Comparison of ENCODE assay signal across 16 cellular contexts in the genomic region with DNA sequence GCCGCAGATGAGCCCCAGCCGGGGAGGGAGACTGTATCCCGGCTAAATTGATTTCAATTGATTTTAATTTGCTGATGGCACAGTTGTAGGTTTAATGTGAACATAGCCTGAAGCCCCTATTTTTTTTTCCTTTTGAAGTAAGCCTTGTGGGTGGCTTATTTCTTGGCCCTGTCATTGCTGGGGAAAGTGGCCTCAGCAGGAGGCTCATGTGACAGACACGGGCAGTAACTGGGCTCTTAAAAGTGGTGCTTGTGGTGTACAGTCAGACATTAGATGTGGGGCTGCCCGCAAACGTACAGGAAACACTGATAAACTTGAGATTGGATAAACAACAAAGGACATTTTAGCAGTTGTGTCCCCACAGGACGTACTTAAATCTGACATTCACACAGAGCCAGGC.
A peak's percentile ranks its signal among the peaks of the same experiment; 100 is the strongest.
DNase-seq lines count a peak whose midpoint lies in the region; TF ChIP-seq lines count a peak whose summit lies in the region.
"Had no signal": no experiment of that assay in that cellular context is flagged by ENCODE, and none has a peak within 500 bp of the region (broad histone marks: within the 10 kb centered on the region; RNA-seq: fewer than 3 reads in every experiment).

No MANE protein-coding gene starts in this region.

- no peak overlapping the region for H3K27ac ChIP-seq in neural cell (ENCODE audit: low read length)
- no peak overlapping the region for H3K27ac ChIP-seq in CD4-positive, alpha-beta memory T cell (ENCODE audit: low read depth, low read length)
- H3K27ac ChIP-seq: KMS-11 had no signal

- H3K4me3 ChIP-seq in neural cell (ENCODE audit: low read length), result peak overlapping the region; percentile 11
- no peak overlapping the region for H3K4me3 ChIP-seq in CD4-positive, alpha-beta memory T cell (ENCODE audit: low read length in 2 of 2)

- intact Hi-C loops in head of caudate nucleus (cut with DNase I), result no loop called here
- intact Hi-C loops in CD4-positive, alpha-beta memory T cell (cut with micrococcal nuclease), result no loop called here

- no peak for TF ChIP-seq EP300 in neural cell (conservative IDR thresholded peaks at IDR 0.05; ENCODE audit: poor library complexity, severe bottlenecking)

- no peaks in the 10 kb centered on the region for H3K9me2 ChIP-seq in neural cell (ENCODE audit: insufficient read depth, low read length)

- POLR2A ChIA-PET in CD4-positive, alpha-beta memory T cell (lab: Charles Lee; ENCODE audit: partially characterized antibody), result no interaction called here

- no peak overlapping the region for H3K4me2 ChIP-seq in neural cell (ENCODE audit: low read length)
- H3K4me2 ChIP-seq: KMS-11 had no signal

- no peaks in the 10 kb centered on the region for H3K4me1 ChIP-seq in CD4-positive, alpha-beta memory T cell (ENCODE audit: insufficient read depth, low read length)

- no peak overlapping the region for H3K4me3 Mint-ChIP-seq in CD4-positive, alpha-beta memory T cell
- H3K4me3 Mint-ChIP-seq: CD8-positive, alpha-beta memory T cell had no signal

- no peaks in the 10 kb centered on the region for H3K36me3 Mint-ChIP-seq in CD4-positive, alpha-beta memory T cell
- H3K36me3 Mint-ChIP-seq: CD8-positive, alpha-beta memory T cell had no signal

- peaks cover 11% of the 10 kb centered on the region for H3K9me3 ChIP-seq in neural cell (ENCODE audit: low read length)
- H3K9me3 ChIP-seq in CD4-positive, alpha-beta memory T cell (ENCODE audit: control insufficient read depth in 1 of 2, low read length in 2 of 2), result peaks cover 0 to 4% of the 10 kb centered on the region in 2 donors

- H3K4me1 Mint-ChIP-seq in CD4-positive, alpha-beta memory T cell, result no peaks in the 10 kb centered on the region
- H3K4me1 Mint-ChIP-seq: CD8-positive, alpha-beta memory T cell had no signal

- no peak for TF ChIP-seq CTCF in neural cell (IDR thresholded peaks at IDR 0.05; ENCODE audit: poor library complexity, severe bottlenecking)

- H3K9ac ChIP-seq in neural cell (ENCODE audit: low read length), result no peak overlapping the region
- H3K9ac ChIP-seq: KMS-11 had no signal

- peaks cover 0 to 18% (median 13%) of the 10 kb centered on the region in 8 donors for H3K9me3 Mint-ChIP-seq in CD4-positive, alpha-beta memory T cell

- no peak overlapping the region for H3K27ac Mint-ChIP-seq in CD4-positive, alpha-beta memory T cell
- H3K27ac Mint-ChIP-seq: CD8-positive, alpha-beta memory T cell had no signal

- no peak for TF ChIP-seq RAD21 in neural cell (conservative IDR thresholded peaks at IDR 0.05)

- no peaks in the 10 kb centered on the region for H3K27me3 ChIP-seq in neural cell (ENCODE audit: insufficient read depth, low read depth, low read length)
- no peaks in the 10 kb centered on the region for H3K27me3 ChIP-seq in CD4-positive, alpha-beta memory T cell (ENCODE audit: insufficient read depth, low read length)

- no peaks in the 10 kb centered on the region for H4K20me1 ChIP-seq in neural cell (ENCODE audit: insufficient read depth)

- H3K36me3 ChIP-seq in neural cell (ENCODE audit: insufficient read depth, low read length), result no peaks in the 10 kb centered on the region
- no peaks in the 10 kb centered on the region for H3K36me3 ChIP-seq in CD4-positive, alpha-beta memory T cell (ENCODE audit: insufficient read depth, low read length)

- CTCF ChIA-PET in CD4-positive, alpha-beta memory T cell (lab: Charles Lee; ENCODE audit: partially characterized antibody), result no interaction called here

- H3F3A ChIP-seq in neural cell (ENCODE audit: insufficient read depth, low read length, poor library complexity, severe bottlenecking), result no peaks in the 10 kb centered on the region

- H3K27me3 Mint-ChIP-seq in CD4-positive, alpha-beta memory T cell, result peaks cover 2 to 6% of the 10 kb centered on the region in 2 donors

- H3K79me2 ChIP-seq in neural cell (replicated peaks; ENCODE audit: insufficient read depth, low read length), result no peaks in the 10 kb centered on the region

- H2AFZ ChIP-seq in neural cell (ENCODE audit: low read depth, low read length), result no peak overlapping the region

- DNase-seq in NCI-H510A treated with DMSO at 0.1 percent for 48 hours (lab: John Stamatoyannopoulos, UW), result peak; percentile 90
- no peak for DNase-seq in NCI-H510A (lab: John Stamatoyannopoulos, UW)
- DNase-seq in NCI-H2196 (lab: John Stamatoyannopoulos, UW; ENCODE audit: unreplicated experiment), result peak; percentile 6
- no peak for DNase-seq in NCI-H1436 treated with DMSO at 0.1 percent for 48 hours (lab: John Stamatoyannopoulos, UW)
- no peak for DNase-seq in head of caudate nucleus
- DNase-seq in activated CD4-positive, alpha-beta T cell treated with anti-CD3 and anti-CD28 coated beads for 4 hours, result no peak
- DNase-seq in CD4-positive, alpha-beta memory T cell, result no peak
- DNase-seq: AML-193; C1 segment of cervical spinal cord; CD8-positive, alpha-beta memory T cell; IMR-90; NCI-H226; OCI-M1; Right ventricle myocardium superior had no signal

TF ChIP-seq in neural cell, 6 proteins besides CTCF, POLR2A, EP300 and RAD21:
- TF ChIP-seq MXI1 (conservative IDR thresholded peaks at IDR 0.05; ENCODE audit: poor library complexity, severe bottlenecking) (no peak), TAF1 (IDR thresholded peaks at IDR 0.05; ENCODE audit: low read depth) (no peak), REST (IDR thresholded peaks at IDR 0.05; ENCODE audit: borderline replicate concordance) (no peak), SMC3 (conservative IDR thresholded peaks at IDR 0.05; ENCODE audit: poor library complexity) (no peak), EZH2 (IDR thresholded peaks at IDR 0.05; ENCODE audit: borderline replicate concordance, insufficient read depth, low read length, poor library complexity, severe bottlenecking) (no peak), POLR2AphosphoS5 (IDR thresholded peaks at IDR 0.05) (no peak)
TF ChIP-seq in neural cell: peak in this region for 0.

Comparison
In these comparisons a context has a peak if more than half of its experiments do, and no peak if none do; other contexts are left out.
1. DNase-seq: peak in NCI-H510A treated with DMSO at 0.1 percent for 48 hours (single experiment) and NCI-H2196 (single experiment); none in NCI-H510A (single experiment), NCI-H1436 treated with DMSO at 0.1 percent for 48 hours (single experiment), head of caudate nucleus (0 of 42), activated CD4-positive, alpha-beta T cell treated with anti-CD3 and anti-CD28 coated beads for 4 hours (0 of 2) and CD4-positive, alpha-beta memory T cell (0 of 5).